ENCODE assay signal across 12 cellular contexts in the genomic region with DNA sequence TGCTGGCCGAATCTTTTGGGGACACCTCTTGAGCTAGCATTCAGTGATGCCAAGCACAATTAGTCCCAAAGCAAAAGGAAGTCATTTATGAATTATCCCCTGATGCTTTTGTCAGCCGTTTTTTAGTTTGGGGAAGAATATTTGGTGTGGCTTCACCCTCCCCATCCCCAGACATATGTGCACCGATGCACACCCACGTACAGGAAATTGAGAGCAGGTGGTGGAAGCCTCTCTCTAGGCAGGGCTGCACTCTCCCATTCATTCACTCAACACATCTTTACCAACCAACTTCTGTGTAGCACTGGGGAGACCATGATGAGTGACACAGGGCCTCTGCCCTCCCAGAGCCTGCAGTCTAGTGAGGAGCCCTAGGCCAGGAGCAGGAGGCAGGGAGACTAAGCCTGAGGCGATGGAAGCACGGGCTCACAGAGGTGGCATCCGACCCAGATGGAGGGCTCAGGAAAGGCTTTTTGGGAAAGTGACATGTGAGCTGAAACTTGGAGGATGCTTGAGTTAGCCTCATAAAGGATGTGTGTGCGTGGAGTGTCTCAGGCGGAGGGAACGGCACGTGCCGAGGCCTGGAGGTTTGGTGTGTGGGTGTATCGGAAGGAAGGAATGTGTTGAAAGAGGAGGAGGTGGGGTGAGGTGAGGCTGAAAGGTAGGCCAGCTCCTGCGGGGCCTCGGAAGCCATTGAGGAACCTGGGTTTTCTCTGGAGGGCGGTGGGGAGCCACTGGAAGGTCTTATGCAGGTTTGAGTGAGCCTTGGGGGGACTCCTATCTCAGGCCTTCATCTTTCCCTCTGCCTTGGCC. TPM values are rescaled to one million over a fixed set of nuclear protein-coding genes. Genes with fewer than 3 reads are reported as not detected.
DNase-seq lines count a peak whose midpoint lies in the region; ATAC-seq and TF ChIP-seq lines count a peak whose summit lies in the region.
"Had no signal": no experiment of that assay in that cellular context is flagged by ENCODE, and none has a peak within 500 bp of the region (broad histone marks: within the 10 kb centered on the region; RNA-seq: fewer than 3 reads in every experiment).

No MANE protein-coding gene starts in this region.

- peaks cover 26% of the 10 kb centered on the region for H3K4me1 ChIP-seq in DOHH2 (ENCODE audit: control insufficient read depth, low read length)
- H3K4me1 ChIP-seq in psoas muscle, result peaks cover 12% of the 10 kb centered on the region
- no peaks in the 10 kb centered on the region for H3K4me1 ChIP-seq in PC-3 (ENCODE audit: insufficient read depth, low read length)

- H3K4me3 ChIP-seq in DOHH2 (ENCODE audit: low read length) (no peak overlapping the region), psoas muscle (no peak overlapping the region), PC-3 (ENCODE audit: low read length) (no peak overlapping the region)
- H3K4me3 ChIP-seq: body of pancreas had no signal

- CTCF ChIA-PET in activated CD8-positive, alpha-beta memory T cell treated with anti-CD3 and anti-CD28 coated beads, Interleukin-2, amount 10 ng/mL, durations not matched to agents 7 days and 5 days (lab: Charles Lee), result interaction anchor here (0.9 to 2.3 kb wide), 7 partner anchors 14 to 177 kb away, joined by 3 to 10 read pairs (median 4); partner anchors contain the start of gene CPNE2
- CTCF ChIA-PET in PC-3 (lab: Charles Lee), result no interaction called here

- no peaks in the 10 kb centered on the region for H3K36me3 Mint-ChIP-seq in activated CD8-positive, alpha-beta memory T cell treated with anti-CD3 and anti-CD28 coated beads, Interleukin-2, amount 10 ng/mL, durations not matched to agents 7 days and 5 days
- H3K36me3 Mint-ChIP-seq in naive B cell, result no peaks in the 10 kb centered on the region
- H3K36me3 Mint-ChIP-seq: natural killer cell treated with Interleukin-12 subunit alpha and Interleukin-12 subunit beta and Interleukin-15 and Interleukin-18, amount 100 ng/mL, for 72 hours had no signal

- H3K9me3 ChIP-seq in DOHH2 (ENCODE audit: control insufficient read depth, insufficient read depth, low read length) (no peaks in the 10 kb centered on the region), psoas muscle (no peaks in the 10 kb centered on the region), PC-3 (ENCODE audit: low read length) (no peaks in the 10 kb centered on the region)
- H3K9me3 ChIP-seq: body of pancreas had no signal

- intact Hi-C loops in psoas muscle (cut with DNase I) (loop anchor here in 1 of 2 donors (10.0 kb wide), 1 partner anchor 47 kb away; the partner anchor contains the start of gene CPNE2), PC-3 (cut with micrococcal nuclease) (no loop called here)

- POLR2A ChIA-PET in PC-3 (lab: Charles Lee; ENCODE audit: unreplicated experiment), result no interaction called here

- H3K9me3 Mint-ChIP-seq in activated CD8-positive, alpha-beta memory T cell treated with anti-CD3 and anti-CD28 coated beads, Interleukin-2, amount 10 ng/mL, durations not matched to agents 7 days and 5 days (ENCODE audit: low read depth), result no peaks in the 10 kb centered on the region
- no peaks in the 10 kb centered on the region for H3K9me3 Mint-ChIP-seq in naive B cell
- H3K9me3 Mint-ChIP-seq: natural killer cell treated with Interleukin-12 subunit alpha and Interleukin-12 subunit beta and Interleukin-15 and Interleukin-18, amount 100 ng/mL, for 72 hours had no signal

- TF ChIP-seq CTCF in DOHH2 (IDR thresholded peaks at IDR 0.05; ENCODE audit: low read depth, low read length, poor library complexity, severe bottlenecking), result no peak
- no peak for TF ChIP-seq CTCF in psoas muscle (IDR thresholded peaks at IDR 0.05)
- no peak for TF ChIP-seq CTCF in PC-3 (conservative IDR thresholded peaks at IDR 0.05; ENCODE audit: low read depth, low read length)

- H3K27me3 Mint-ChIP-seq in activated CD8-positive, alpha-beta memory T cell treated with anti-CD3 and anti-CD28 coated beads, Interleukin-2, amount 10 ng/mL, durations not matched to agents 7 days and 5 days, result no peaks in the 10 kb centered on the region
- no peaks in the 10 kb centered on the region for H3K27me3 Mint-ChIP-seq in naive B cell
- H3K27me3 Mint-ChIP-seq: natural killer cell treated with Interleukin-12 subunit alpha and Interleukin-12 subunit beta and Interleukin-15 and Interleukin-18, amount 100 ng/mL, for 72 hours had no signal

- no peaks in the 10 kb centered on the region for H3K9me2 ChIP-seq in DOHH2 (replicated peaks; ENCODE audit: control insufficient read depth, low read length)
- H3K9me2 ChIP-seq in PC-3 (replicated peaks; ENCODE audit: low read length), result no peaks in the 10 kb centered on the region

- H3K36me3 ChIP-seq in DOHH2 (ENCODE audit: control insufficient read depth, low read length) (no peaks in the 10 kb centered on the region), psoas muscle (ENCODE audit: insufficient read depth in 1 of 2, low read depth in 1 of 2) (no peaks in the 10 kb centered on the region), PC-3 (ENCODE audit: low read depth, low read length) (no peaks in the 10 kb centered on the region)

- no peak overlapping the region for H2AFZ ChIP-seq in PC-3 (ENCODE audit: low read length)

- H3K9ac ChIP-seq in PC-3 (ENCODE audit: low read length), result no peak overlapping the region

- H3K27ac ChIP-seq in DOHH2 (ENCODE audit: low read depth, low read length), result 0 out of 2 replicates have a peak overlapping the region, but pooled peaks have one; percentile 5
- no peak overlapping the region for H3K27ac ChIP-seq in psoas muscle
- no peak overlapping the region for H3K27ac ChIP-seq in PC-3 (ENCODE audit: low read length)
- H3K27ac ChIP-seq: body of pancreas had no signal

- H3K4me1 Mint-ChIP-seq in activated CD8-positive, alpha-beta memory T cell treated with anti-CD3 and anti-CD28 coated beads, Interleukin-2, amount 10 ng/mL, durations not matched to agents 7 days and 5 days, result peaks cover 20% of the 10 kb centered on the region
- peaks cover 33 to 55% (median 47%) of the 10 kb centered on the region in 3 donors for H3K4me1 Mint-ChIP-seq in naive B cell

- no peaks in the 10 kb centered on the region for H4K20me1 ChIP-seq in DOHH2 (ENCODE audit: control insufficient read depth, insufficient read depth, low read depth, low read length)
- no peaks in the 10 kb centered on the region for H4K20me1 ChIP-seq in PC-3 (ENCODE audit: low read length)

- H3K27ac Mint-ChIP-seq in activated CD8-positive, alpha-beta memory T cell treated with anti-CD3 and anti-CD28 coated beads, Interleukin-2, amount 10 ng/mL, durations not matched to agents 7 days and 5 days, result peak overlapping the region; percentile 48
- H3K27ac Mint-ChIP-seq in naive B cell, result peak overlapping the region; percentile 67 to 98 (median 88)
- H3K27ac Mint-ChIP-seq: natural killer cell treated with Interleukin-12 subunit alpha and Interleukin-12 subunit beta and Interleukin-15 and Interleukin-18, amount 100 ng/mL, for 72 hours had no signal

- 75 to 81% (median 79%) methylated on average over 16 of the region's 16 CpGs for WGBS in psoas muscle, 3 donors

- H3K27me3 ChIP-seq in DOHH2 (ENCODE audit: control insufficient read depth, low read length), result no peaks in the 10 kb centered on the region
- no peaks in the 10 kb centered on the region for H3K27me3 ChIP-seq in psoas muscle (ENCODE audit: insufficient read depth in 3 of 3, low read length in 2 of 3)
- H3K27me3 ChIP-seq in PC-3 (ENCODE audit: low read length), result no peaks in the 10 kb centered on the region
- H3K27me3 ChIP-seq: body of pancreas had no signal

- no peak overlapping the region for H3K4me3 Mint-ChIP-seq in activated CD8-positive, alpha-beta memory T cell treated with anti-CD3 and anti-CD28 coated beads, Interleukin-2, amount 10 ng/mL, durations not matched to agents 7 days and 5 days
- H3K4me3 Mint-ChIP-seq in naive B cell, result peak overlapping the region in 7 of 8 donors; percentile 45 to 90 (median 72)
- H3K4me3 Mint-ChIP-seq: natural killer cell treated with Interleukin-12 subunit alpha and Interleukin-12 subunit beta and Interleukin-15 and Interleukin-18, amount 100 ng/mL, for 72 hours had no signal

- H3K4me2 ChIP-seq in DOHH2 (ENCODE audit: low read length) (peak overlapping the region; percentile 22), PC-3 (ENCODE audit: low read length) (no peak overlapping the region)

- H3K79me2 ChIP-seq in DOHH2 (ENCODE audit: control insufficient read depth, low read length) (no peaks in the 10 kb centered on the region), PC-3 (ENCODE audit: low read length) (no peaks in the 10 kb centered on the region)

- H3F3A ChIP-seq in DOHH2 (ENCODE audit: control insufficient read depth, insufficient read depth), result no peaks in the 10 kb centered on the region
- no peaks in the 10 kb centered on the region for H3F3A ChIP-seq in PC-3 (ENCODE audit: low read length, unreplicated experiment)

- DNase-seq in activated CD8-positive, alpha-beta memory T cell treated with anti-CD3 and anti-CD28 coated beads, Interleukin-2, amount 10 ng/mL, durations not matched to agents 7 days and 5 days, result no peak
- peak; percentile 67 for DNase-seq in naive B cell
- no peak for DNase-seq in psoas muscle
- no peak for DNase-seq in stimulated activated CD8-positive, alpha-beta memory T cell treated with anti-CD3 and anti-CD28 coated beads, Interleukin-4, amount 100 ng/mL, for 48 hours
- no peak for DNase-seq in PC-3
- no peak for DNase-seq in NCI-H446 (lab: John Stamatoyannopoulos, UW)
- DNase-seq: body of pancreas, DMS153, T-helper 9 cell had no signal

- peak; percentile 61 for ATAC-seq in HG02759 (IDR thresholded peaks at IDR 0.05; ENCODE audit: unreplicated experiment)
- peak; percentile 56 for ATAC-seq in activated CD8-positive, alpha-beta memory T cell treated with anti-CD3 and anti-CD28 coated beads, Interleukin-2, amount 10 ng/mL, durations not matched to agents 7 days and 5 days
- peak; percentile 99 to 100 for ATAC-seq in naive B cell (ENCODE audit: low read depth in 2 of 2)
- no peak for ATAC-seq in psoas muscle
- ATAC-seq in PC-3, result no peak
- ATAC-seq: body of pancreas; natural killer cell treated with Interleukin-12 subunit alpha and Interleukin-12 subunit beta and Interleukin-15 and Interleukin-18, amount 100 ng/mL, for 72 hours had no signal

- BruUV-seq in PC-3 (replicated peaks; lab: Mats Ljungman, UMichigan), result no TSS peak

RNA-seq across cellular contexts. Expression of gene PSME3IP1, which starts 43.8 kb away (rescaled TPM):
- total RNA-seq in activated CD8-positive, alpha-beta memory T cell treated with anti-CD3 and anti-CD28 coated beads, Interleukin-2, amount 10 ng/mL, durations not matched to agents 7 days and 5 days, result 100 to 1,000 TPM; 118 to 124 TPM
- polyA plus RNA-seq in naive B cell (ENCODE audit: low read depth in 6 of 6) (100 to 1,000 TPM in 1 of 6 donors, 10 to 100 TPM in 5; 85.1 to 109 (median 93.6) TPM), psoas muscle (10 to 100 TPM; 37.1 to 61.9 (median 47.6) TPM)
- total RNA-seq in psoas muscle (10 to 100 TPM; 47.9 to 60.4 (median 50.2) TPM), PC-3 (2014; rRNA removed) (45.6 and 56.4 TPM in 2 replicates)

RNA-seq across cellular contexts. Expression of gene RSPRY1, which starts 44.1 kb away (rescaled TPM):
- 10 to 100 TPM; 32.6 to 33.7 TPM for total RNA-seq in activated CD8-positive, alpha-beta memory T cell treated with anti-CD3 and anti-CD28 coated beads, Interleukin-2, amount 10 ng/mL, durations not matched to agents 7 days and 5 days
- polyA plus RNA-seq in naive B cell (ENCODE audit: low read depth in 6 of 6) (10 to 100 TPM; 26.7 to 42.7 (median 33.5) TPM), psoas muscle (10 to 100 TPM in 2 of 3 donors, 1 to 10 TPM in 1; 7.1 to 18.2 (median 11.0) TPM)
- total RNA-seq in psoas muscle (10 to 100 TPM; 14.6 to 19.5 (median 16.7) TPM), PC-3 (2014; rRNA removed) (17.5 and 18.3 TPM in 2 replicates)

RNA-seq across cellular contexts. Expression of gene CPNE2, which starts 49.6 kb away (rescaled TPM):
- 1 to 10 TPM; 3.2 to 9.6 TPM for total RNA-seq in activated CD8-positive, alpha-beta memory T cell treated with anti-CD3 and anti-CD28 coated beads, Interleukin-2, amount 10 ng/mL, durations not matched to agents 7 days and 5 days
- 1 to 10 TPM in 1 of 6 donors, under 1 TPM in 3, not detected in 2; 0.53 to 1.3 (median 0.76) TPM for polyA plus RNA-seq in naive B cell (ENCODE audit: low read depth in 6 of 6)
- total RNA-seq in psoas muscle, result 10 to 100 TPM in 2 of 4 donors, 1 to 10 TPM in 2; 8.1 to 12.4 (median 10.5) TPM
- polyA plus RNA-seq in psoas muscle, result 10 to 100 TPM; 15.1 to 16.9 (median 16.2) TPM
- total RNA-seq in PC-3 (2014; rRNA removed), result 14.5 and 18.1 TPM in 2 replicates

Comparison
In these comparisons a context has a peak if more than half of its experiments do, and no peak if none do; other contexts are left out.
1. ATAC-seq: peak in HG02759 (single experiment), activated CD8-positive, alpha-beta memory T cell treated with anti-CD3 and anti-CD28 coated beads, Interleukin-2, amount 10 ng/mL, durations not matched to agents 7 days and 5 days (single experiment) and naive B cell (2 of 2); none in psoas muscle (0 of 4) and PC-3 (single experiment).